ENCODE assay signal across 21 cellular contexts in the genomic region with DNA sequence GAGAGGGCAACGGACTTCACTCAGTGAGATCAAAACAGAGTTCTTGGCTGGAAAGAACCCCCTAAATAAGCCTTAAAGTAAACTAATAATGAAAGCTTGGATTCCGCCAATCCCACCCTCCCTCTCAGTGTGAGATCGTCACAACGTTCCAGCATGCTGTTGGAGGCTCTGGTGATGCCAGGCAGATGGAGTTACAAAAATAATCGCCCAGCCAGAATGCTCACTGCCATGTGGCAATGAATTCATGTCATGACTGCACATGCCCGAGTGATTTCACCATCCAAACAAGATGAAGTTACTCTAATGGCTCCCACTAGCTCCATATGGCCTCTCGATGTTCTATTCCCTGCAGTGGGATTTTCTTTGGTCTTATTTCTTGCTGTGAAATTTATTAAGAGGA.
DNase-seq lines count a peak whose midpoint lies in the region; ATAC-seq lines count a peak whose summit lies in the region.
"Had no signal": no experiment of that assay in that cellular context is flagged by ENCODE, and none has a peak within 500 bp of the region (broad histone marks: within the 10 kb centered on the region; RNA-seq: fewer than 3 reads in every experiment).

No MANE protein-coding gene starts in this region.

- peak; percentile 93 for DNase-seq in DMS 273 treated with DMSO at 0.1 percent for 48 hours (lab: John Stamatoyannopoulos, UW)
- peak; percentile 96 for DNase-seq in NCI-H1694 (lab: John Stamatoyannopoulos, UW)
- DNase-seq in cerebellar nuclear complex (lab: John Stamatoyannopoulos, UW) = peak; percentile 89 to 95
- peak; percentile 2 for DNase-seq in myocyte (ENCODE audit: low read depth)
- no peak for DNase-seq in cortex of kidney (lab: John Stamatoyannopoulos, UW)
- DNase-seq in anterior cingulate cortex (lab: John Stamatoyannopoulos, UW) = no peak
- DNase-seq: activated CD4-positive, alpha-beta T cell treated with anti-CD3 and anti-CD28 coated beads, Interleukin-2, amount 50 U/mL, for 1 hour; activated naive CD4-positive, alpha-beta T cell; activated T-cell treated with anti-CD3 and anti-CD28 coated beads, Interleukin-2, amount 50 U/mL, for 48 hours; CD4-positive, CD25-positive, alpha-beta regulatory T cell; colonic mucosa; effector memory CD4-positive, alpha-beta T cell; naive B cell; NCI-H1417; NCI-H2081 treated with DMSO at 0.1 percent for 48 hours; NCI-H510A treated with DMSO at 0.1 percent for 48 hours; Peyer's patch; stimulated activated naive CD4-positive, alpha-beta T cell; uterus had no signal

- ATAC-seq in esophagus mucosa = no peak
- ATAC-seq: WTC11 had no signal

Comparison
In these comparisons a context has a peak if more than half of its experiments do, and no peak if none do; other contexts are left out.
1. DNase-seq: peak in DMS 273 treated with DMSO at 0.1 percent for 48 hours (single experiment), NCI-H1694 (single experiment), cerebellar nuclear complex (2 of 2) and myocyte (single experiment); none in cortex of kidney (single experiment) and anterior cingulate cortex (0 of 58).